In the genomic region with DNA sequence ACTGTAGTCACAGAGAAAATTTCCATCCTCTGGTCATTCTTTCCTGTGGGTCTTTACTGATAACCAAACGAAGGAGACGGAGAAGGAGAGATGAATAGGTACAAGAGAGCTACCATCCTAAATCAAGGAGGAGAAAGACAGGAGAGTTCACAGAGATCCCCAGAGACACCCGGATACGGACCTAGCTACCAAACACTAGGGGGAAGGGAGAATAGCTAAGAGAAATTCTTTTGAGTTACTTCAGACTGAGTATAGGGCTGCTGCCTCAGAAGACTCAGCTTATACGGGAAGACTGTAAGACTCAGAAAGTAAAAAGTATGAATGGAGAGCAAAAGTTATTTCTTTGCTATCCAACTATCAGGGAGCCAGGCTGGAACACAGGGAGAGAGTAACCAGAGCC, we compare ENCODE assay signal across 18 cellular contexts.
DNase-seq lines count a peak whose midpoint lies in the region; ATAC-seq and TF ChIP-seq lines count a peak whose summit lies in the region.
"Had no signal": no experiment of that assay in that cellular context is flagged by ENCODE, and none has a peak within 500 bp of the region (broad histone marks: within the 10 kb centered on the region; RNA-seq: fewer than 3 reads in every experiment).

No MANE protein-coding gene starts in this region.

- intact Hi-C loops in activated CD4-positive, alpha-beta T cell treated with anti-CD3 and anti-CD28 coated beads, Interleukin-2, amount 10 ng/mL, durations not matched to agents 24 days and 14 days (cut with micrococcal nuclease): no loop called here

- no peaks in the 10 kb centered on the region for H4K20me1 ChIP-seq in DND-41 (ENCODE audit: insufficient read depth, low read length)
- H4K20me1 ChIP-seq in Loucy (ENCODE audit: insufficient read depth, low read length, poor library complexity, severe bottlenecking): no peaks in the 10 kb centered on the region

- peak overlapping the region; percentile 44 for H3K27ac Mint-ChIP-seq in nephron progenitor cell
- H3K27ac Mint-ChIP-seq in activated CD4-positive, alpha-beta T cell treated with anti-CD3 and anti-CD28 coated beads, Interleukin-2, amount 10 ng/mL, durations not matched to agents 24 days and 14 days: no peak overlapping the region
- H3K27ac Mint-ChIP-seq: CD4-positive, alpha-beta T cell; HFFc6 had no signal

- H3K9me2 ChIP-seq in Loucy (replicated peaks; ENCODE audit: low read depth, low read length): no peaks in the 10 kb centered on the region

- H3K27me3 ChIP-seq in DND-41 (ENCODE audit: insufficient read depth, low read length, poor library complexity): no peaks in the 10 kb centered on the region
- no peaks in the 10 kb centered on the region for H3K27me3 ChIP-seq in Loucy (ENCODE audit: insufficient read depth, low read length, poor library complexity, severe bottlenecking)

- no peak for DNase-seq in DND-41
- peak; percentile 9 for DNase-seq in iPS DF 4.7 (ENCODE audit: extremely low read depth, low spot score)
- no peak for DNase-seq in nephron progenitor cell
- no peak for DNase-seq in left lobe of liver (ENCODE audit: low spot score)
- no peak for DNase-seq in activated CD4-positive, alpha-beta T cell treated with anti-CD3 and anti-CD28 coated beads, Interleukin-2, amount 10 ng/mL, durations not matched to agents 24 days and 14 days
- DNase-seq in DMS153 treated with DMSO at 0.1 percent for 48 hours (lab: John Stamatoyannopoulos, UW; ENCODE audit: unreplicated experiment): no peak
- DNase-seq: AML-193; Caco-2; CD4-positive, alpha-beta T cell; DMS79; HFFc6 had no signal

- H3K27ac ChIP-seq in DND-41 (ENCODE audit: low read length): no peak overlapping the region
- H3K27ac ChIP-seq: 22Rv1, A549, C4-2B had no signal

- H3F3A ChIP-seq in Loucy (ENCODE audit: low read depth): no peaks in the 10 kb centered on the region

- H3K4me2 ChIP-seq in DND-41 (ENCODE audit: insufficient read depth, low read length) (no peak overlapping the region), Loucy (ENCODE audit: low read depth, low read length, poor library complexity, severe bottlenecking) (no peak overlapping the region)
- H3K4me2 ChIP-seq: A549 had no signal

- TF ChIP-seq CTCF in DND-41 (IDR thresholded peaks at IDR 0.05; ENCODE audit: borderline replicate concordance, extremely low read depth, low read length, poor library complexity, severe bottlenecking): no peak
- no peak for TF ChIP-seq CTCF in Loucy (conservative IDR thresholded peaks at IDR 0.05; ENCODE audit: low read length)
- no peak for TF ChIP-seq CTCF in nephron progenitor cell (IDR thresholded peaks at IDR 0.05)

- H3K79me2 ChIP-seq in DND-41 (ENCODE audit: insufficient read depth, low read length) (no peaks in the 10 kb centered on the region), Loucy (ENCODE audit: insufficient read depth, low read length) (no peaks in the 10 kb centered on the region)

- H3K4me3 Mint-ChIP-seq in nephron progenitor cell: no peak overlapping the region
- H3K4me3 Mint-ChIP-seq in activated CD4-positive, alpha-beta T cell treated with anti-CD3 and anti-CD28 coated beads, Interleukin-2, amount 10 ng/mL, durations not matched to agents 24 days and 14 days: no peak overlapping the region
- H3K4me3 Mint-ChIP-seq: CD4-positive, alpha-beta T cell; HFFc6 had no signal

- H3K27me3 Mint-ChIP-seq in nephron progenitor cell (ENCODE audit: low read depth, poor library complexity): peaks cover 2% of the 10 kb centered on the region
- H3K27me3 Mint-ChIP-seq in activated CD4-positive, alpha-beta T cell treated with anti-CD3 and anti-CD28 coated beads, Interleukin-2, amount 10 ng/mL, durations not matched to agents 24 days and 14 days: no peaks in the 10 kb centered on the region
- H3K27me3 Mint-ChIP-seq: CD4-positive, alpha-beta T cell had no signal

- peaks cover 10% of the 10 kb centered on the region; the same call in 1 of the 2 replicates for H3K4me1 ChIP-seq in DND-41 (ENCODE audit: insufficient read depth, low read length)
- H3K4me1 ChIP-seq in Loucy (ENCODE audit: insufficient read depth, low read length, poor library complexity, severe bottlenecking): no peaks in the 10 kb centered on the region
- H3K4me1 ChIP-seq: A549, Caco-2 had no signal

- H3K36me3 Mint-ChIP-seq in nephron progenitor cell (ENCODE audit: low read depth): no peaks in the 10 kb centered on the region
- H3K36me3 Mint-ChIP-seq in activated CD4-positive, alpha-beta T cell treated with anti-CD3 and anti-CD28 coated beads, Interleukin-2, amount 10 ng/mL, durations not matched to agents 24 days and 14 days (ENCODE audit: low read depth): no peaks in the 10 kb centered on the region

- H3K9ac ChIP-seq in DND-41 (ENCODE audit: low read depth, low read length): no peak overlapping the region
- H3K9ac ChIP-seq in Loucy (ENCODE audit: low read depth, low read length, poor library complexity, severe bottlenecking): no peak overlapping the region

- H3K9me3 ChIP-seq in DND-41 (ENCODE audit: insufficient read depth, low read length, severe bottlenecking) (no peaks in the 10 kb centered on the region), Loucy (ENCODE audit: insufficient read depth, low read depth, low read length) (no peaks in the 10 kb centered on the region)
- H3K9me3 ChIP-seq: A549, Caco-2 had no signal

- H3K9me3 Mint-ChIP-seq in nephron progenitor cell: no peaks in the 10 kb centered on the region
- no peaks in the 10 kb centered on the region for H3K9me3 Mint-ChIP-seq in activated CD4-positive, alpha-beta T cell treated with anti-CD3 and anti-CD28 coated beads, Interleukin-2, amount 10 ng/mL, durations not matched to agents 24 days and 14 days
- H3K9me3 Mint-ChIP-seq: CD4-positive, alpha-beta T cell had no signal

- H3K4me1 Mint-ChIP-seq in nephron progenitor cell: peaks cover 9% of the 10 kb centered on the region
- no peaks in the 10 kb centered on the region for H3K4me1 Mint-ChIP-seq in activated CD4-positive, alpha-beta T cell treated with anti-CD3 and anti-CD28 coated beads, Interleukin-2, amount 10 ng/mL, durations not matched to agents 24 days and 14 days

- no peak for ATAC-seq in DND-41 (ENCODE audit: insufficient read depth, low read depth)
- ATAC-seq in HG03139 (IDR thresholded peaks at IDR 0.05; ENCODE audit: unreplicated experiment): no peak
- ATAC-seq in left lobe of liver: no peak
- ATAC-seq: A549, GM12878, HCT116 had no signal

- no peak overlapping the region for H3K4me3 ChIP-seq in DND-41 (ENCODE audit: low read depth in 1 of 2, low read length in 2 of 2)
- no peak overlapping the region for H3K4me3 ChIP-seq in Loucy (ENCODE audit: low read length, poor library complexity, severe bottlenecking)
- H3K4me3 ChIP-seq: A549, GM12878 had no signal

- H2AFZ ChIP-seq in DND-41 (ENCODE audit: low read depth, low read length) (peak overlapping the region; percentile 25; the same call in 1 of the 2 replicates), Loucy (ENCODE audit: low read length) (peak overlapping the region; percentile 28; the same call in 1 of the 2 replicates)

- H3K36me3 ChIP-seq in DND-41 (ENCODE audit: insufficient read depth, low read length) (no peaks in the 10 kb centered on the region), Loucy (ENCODE audit: insufficient read depth, low read length) (no peaks in the 10 kb centered on the region)
